18 cellular contexts compared by ENCODE assay signal in the genomic region with DNA sequence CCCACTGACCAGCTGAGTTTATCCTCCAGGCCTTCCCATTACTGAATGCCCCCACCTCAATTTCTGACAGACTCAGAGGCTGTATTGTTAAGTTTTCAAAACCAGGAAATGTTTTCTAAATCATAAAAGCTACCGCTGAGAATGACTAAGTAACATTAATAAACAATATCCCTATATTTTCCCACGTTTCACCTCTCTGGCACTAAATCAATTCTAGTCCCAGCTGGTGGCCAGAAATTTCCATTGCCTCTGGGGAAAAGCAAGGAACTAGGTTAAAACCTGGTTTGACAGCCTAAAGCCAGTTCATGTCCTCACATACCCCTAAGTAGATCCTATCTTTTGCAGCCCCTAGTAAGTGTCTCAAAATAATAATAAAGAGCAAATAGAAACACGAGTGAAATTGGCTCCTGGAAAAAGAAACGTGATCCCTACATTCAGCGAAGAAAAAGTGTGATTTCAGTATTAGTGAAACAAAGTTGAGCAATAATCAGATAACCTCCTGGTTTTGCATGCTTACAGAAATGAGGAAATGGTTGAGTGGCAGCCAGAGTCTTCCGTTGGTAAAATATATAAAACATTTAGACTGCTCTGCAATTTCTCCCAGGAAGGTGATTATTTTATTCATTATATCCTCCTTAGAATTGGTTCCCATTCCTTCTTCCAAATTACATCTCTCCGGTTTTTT.
DNase-seq lines count a peak whose midpoint lies in the region; ATAC-seq and TF ChIP-seq lines count a peak whose summit lies in the region.
"Had no signal": no experiment of that assay in that cellular context is flagged by ENCODE, and none has a peak within 500 bp of the region (broad histone marks: within the 10 kb centered on the region; RNA-seq: fewer than 3 reads in every experiment).

No MANE protein-coding gene starts in this region.

- H3K36me3 Mint-ChIP-seq in endodermal cell (ENCODE audit: low read depth): no peaks in the 10 kb centered on the region
- H3K36me3 Mint-ChIP-seq in progenitor cell of endocrine pancreas (ENCODE audit: insufficient read depth): no peaks in the 10 kb centered on the region
- no peaks in the 10 kb centered on the region for H3K36me3 Mint-ChIP-seq in H9 (ENCODE audit: insufficient read depth in 1 of 3, low read depth in 3 of 3)
- H3K36me3 Mint-ChIP-seq: CD4-positive, alpha-beta memory T cell had no signal

- CTCF ChIA-PET in PC-3 (lab: Charles Lee): interaction anchor here (0.6 kb wide), 1 partner anchor 21 kb away, joined by 3 read pairs; no protein-coding TSS in a partner anchor

- H4K20me1 ChIP-seq in PC-3 (ENCODE audit: low read length) (no peaks in the 10 kb centered on the region), H9 (ENCODE audit: control insufficient read depth, insufficient read depth, insufficient read length) (no peaks in the 10 kb centered on the region)

- H3K27me3 ChIP-seq in PC-3 (ENCODE audit: low read length): peaks cover 17% of the 10 kb centered on the region; the same call in 1 of the 2 replicates
- peaks cover 59% of the 10 kb centered on the region for H3K27me3 ChIP-seq in endodermal cell (ENCODE audit: control insufficient read depth, insufficient read depth, low read length, poor library complexity, severe bottlenecking)
- no peaks in the 10 kb centered on the region for H3K27me3 ChIP-seq in H9 (ENCODE audit: insufficient read depth, low read length)
- H3K27me3 ChIP-seq: heart right ventricle, tibial nerve had no signal

- no peaks in the 10 kb centered on the region for H3K23me2 ChIP-seq in H9 (ENCODE audit: insufficient read length, low read depth, low read length, poor library complexity, severe bottlenecking)

- no peak overlapping the region for H4K8ac ChIP-seq in H9 (replicated peaks; ENCODE audit: insufficient read length, low read depth, low read length)

- H3K27me3 Mint-ChIP-seq in endodermal cell (ENCODE audit: insufficient read depth) (peaks cover 62% of the 10 kb centered on the region), progenitor cell of endocrine pancreas (no peaks in the 10 kb centered on the region), H9 (ENCODE audit: low read depth) (peaks cover 6% of the 10 kb centered on the region)

- no peak overlapping the region for H3K4ac ChIP-seq in H9 (ENCODE audit: low read depth, low read length)

- H3K4me1 Mint-ChIP-seq in endodermal cell (peaks cover 59% of the 10 kb centered on the region), progenitor cell of endocrine pancreas (ENCODE audit: low read depth) (peaks cover 57% of the 10 kb centered on the region), H9 (peaks cover 33 to 36% of the 10 kb centered on the region in 2 experiments)
- H3K4me1 Mint-ChIP-seq: CD4-positive, alpha-beta memory T cell; neural crest cell had no signal

- peak; percentile 53 for DNase-seq in PC-3
- no peak for DNase-seq in endodermal cell
- no peak for DNase-seq in progenitor cell of endocrine pancreas (ENCODE audit: low spot score, unreplicated experiment)
- DNase-seq in H9: no peak
- no peak for DNase-seq in NCI-H345 treated with DMSO at 0.1 percent for 48 hours (lab: John Stamatoyannopoulos, UW; ENCODE audit: unreplicated experiment)
- no peak for DNase-seq in GM13976 (ENCODE audit: low spot score)
- no peak for DNase-seq in erythroblast (lab: John Stamatoyannopoulos, UW)
- DNase-seq: activated CD4-positive, alpha-beta T cell treated with anti-CD3 and anti-CD28 coated beads for 48 hours; activated T-cell treated with anti-CD3 and anti-CD28 coated beads, Interleukin-2, amount 50 U/mL, for 1 hour; CD4-positive, alpha-beta memory T cell; effector CD4-positive, alpha-beta T cell; heart right ventricle; left colon; NCI-H1694 treated with DMSO at 0.1 percent for 48 hours; NCI-H774 had no signal

- H3T11ph ChIP-seq in H9 (ENCODE audit: low read length): no peak overlapping the region

- H3K4me3 Mint-ChIP-seq in endodermal cell: no peak overlapping the region
- H3K4me3 Mint-ChIP-seq in progenitor cell of endocrine pancreas (ENCODE audit: low read depth): no peak overlapping the region
- no peak overlapping the region for H3K4me3 Mint-ChIP-seq in H9
- H3K4me3 Mint-ChIP-seq: CD4-positive, alpha-beta memory T cell; neural crest cell had no signal

- no peaks in the 10 kb centered on the region for H3K79me1 ChIP-seq in H9 (ENCODE audit: insufficient read depth, low read depth, low read length, poor library complexity, severe bottlenecking)

- no peak overlapping the region for H4K91ac ChIP-seq in H9 (ENCODE audit: insufficient read length, low read depth, low read length)

- BruUV-seq in PC-3 (replicated peaks; lab: Mats Ljungman, UMichigan): no TSS peak

- H2BK15ac ChIP-seq in H9 (ENCODE audit: low read depth, low read length): no peak overlapping the region

- no peak overlapping the region for H2BK20ac ChIP-seq in H9 (ENCODE audit: low read depth, low read length, poor library complexity, severe bottlenecking)

- in situ Hi-C loops in GM13976 (cut with MboI; ENCODE audit: low sequenced_read_pairs, unreplicated experiment): no loop called here

- no peak overlapping the region for H2BK5ac ChIP-seq in H9 (ENCODE audit: insufficient read length, low read length)

- H3K27ac Mint-ChIP-seq in endodermal cell (no peak overlapping the region), progenitor cell of endocrine pancreas (peak overlapping the region; percentile 6), H9 (no peak overlapping the region; a peak in 1 of 7 replicates)
- H3K27ac Mint-ChIP-seq: CD4-positive, alpha-beta memory T cell had no signal

- ATAC-seq in PC-3: no peak
- ATAC-seq: left colon had no signal

- H3K9ac ChIP-seq in PC-3 (ENCODE audit: low read length) (no peak overlapping the region), endodermal cell (ENCODE audit: extremely low read depth, low read length, poor library complexity, severe bottlenecking) (no peak overlapping the region), H9 (ENCODE audit: extremely low read depth, insufficient read length, low read length) (no peak overlapping the region)

- no peak overlapping the region for H3K18ac ChIP-seq in H9 (ENCODE audit: insufficient read length, low read depth, low read length)

- no peak for TF ChIP-seq RAD21 in Ishikawa (IDR thresholded peaks at IDR 0.05; ENCODE audit: low read depth)

- no peak overlapping the region for H2BK120ac ChIP-seq in H9 (ENCODE audit: low read depth, low read length, poor library complexity, severe bottlenecking)

- no peak overlapping the region for H3K23ac ChIP-seq in H9 (ENCODE audit: insufficient read length, low read depth, low read length)

- H3K9me3 Mint-ChIP-seq in endodermal cell (no peaks in the 10 kb centered on the region), progenitor cell of endocrine pancreas (ENCODE audit: low read depth) (no peaks in the 10 kb centered on the region), H9 (no peaks in the 10 kb centered on the region)
- H3K9me3 Mint-ChIP-seq: CD4-positive, alpha-beta memory T cell; neural crest cell had no signal

- no peak overlapping the region for H3K56ac ChIP-seq in H9 (ENCODE audit: insufficient read length, low read depth, low read length)

- H3K9me2 ChIP-seq in PC-3 (replicated peaks; ENCODE audit: low read length): no peaks in the 10 kb centered on the region

- H3K4me1 ChIP-seq in PC-3 (ENCODE audit: insufficient read depth, low read length) (peaks cover 10% of the 10 kb centered on the region), endodermal cell (ENCODE audit: control insufficient read depth, insufficient read depth, low read length) (no peaks in the 10 kb centered on the region), H9 (ENCODE audit: insufficient read depth, low read length) (peaks cover 3% of the 10 kb centered on the region; the same call in 1 of the 2 replicates)

- no peak overlapping the region for H2BK12ac ChIP-seq in H9 (ENCODE audit: insufficient read length, low read depth, low read length)

- POLR2A ChIA-PET in PC-3 (lab: Charles Lee; ENCODE audit: unreplicated experiment): no interaction called here

- H3K79me2 ChIP-seq in PC-3 (ENCODE audit: low read length) (no peaks in the 10 kb centered on the region), H9 (ENCODE audit: insufficient read depth, low read length) (no peaks in the 10 kb centered on the region)

- H3K4me3 ChIP-seq in PC-3 (ENCODE audit: low read length) (no peak overlapping the region), endodermal cell (ENCODE audit: low read length) (no peak overlapping the region)
- H3K4me3 ChIP-seq: heart right ventricle, tibial nerve had no signal

- peak; percentile 69; the same call in 1 of the 2 replicates for TF ChIP-seq EP300 in Ishikawa (IDR thresholded peaks at IDR 0.05; ENCODE audit: borderline replicate concordance)

- H2AFZ ChIP-seq in PC-3 (ENCODE audit: low read length) (no peak overlapping the region), H9 (ENCODE audit: low read length) (no peak overlapping the region)

- H3F3A ChIP-seq in PC-3 (ENCODE audit: low read length, unreplicated experiment): no peaks in the 10 kb centered on the region

- TF ChIP-seq CTCF in PC-3 (conservative IDR thresholded peaks at IDR 0.05; ENCODE audit: low read depth, low read length) (no peak), endodermal cell (conservative IDR thresholded peaks at IDR 0.05) (no peak), progenitor cell of endocrine pancreas (IDR thresholded peaks at IDR 0.05; ENCODE audit: unreplicated experiment) (no peak), H9 (conservative IDR thresholded peaks at IDR 0.05) (no peak), GM13976 (IDR thresholded peaks at IDR 0.05; ENCODE audit: borderline replicate concordance, control extremely low read depth, extremely low read depth, insufficient read depth, missing control alignments) (no peak)

- no peak for TF ChIP-seq POLR2A in erythroblast (IDR thresholded peaks at IDR 0.05; ENCODE audit: low read length)

- WGBS in endodermal cell (ENCODE audit: insufficient coverage in 1 of 2, insufficient read length in 1 of 2), 2 experiments: 76 to 79% methylated on average over 6 to 7 of the region's 7 CpGs
- no CpG with 5 or more reads among the region's 7 CpGs for WGBS in H9 (ENCODE audit: extremely low coverage, insufficient read length, low lambda C conversion rate)

- H3K36me3 ChIP-seq in PC-3 (ENCODE audit: low read depth, low read length) (no peaks in the 10 kb centered on the region), endodermal cell (ENCODE audit: control insufficient read depth, insufficient read depth, low read length) (no peaks in the 10 kb centered on the region)
- H3K36me3 ChIP-seq: heart right ventricle, tibial nerve had no signal

- peak overlapping the region; percentile 10; the same call in 1 of the 2 replicates for H3K4me2 ChIP-seq in PC-3 (ENCODE audit: low read length)
- H3K4me2 ChIP-seq in H9 (ENCODE audit: insufficient read depth, insufficient read length, low read length): no peak overlapping the region

- H2AK5ac ChIP-seq in H9 (ENCODE audit: insufficient read length, low read length): no peak overlapping the region

- no peak overlapping the region for H3K27ac ChIP-seq in PC-3 (ENCODE audit: low read length)
- H3K27ac ChIP-seq in endodermal cell (ENCODE audit: low read depth, low read length): peak overlapping the region; percentile 18
- H3K27ac ChIP-seq in H9 (ENCODE audit: insufficient read length, low read depth, low read length): no peak overlapping the region
- H3K27ac ChIP-seq: tibial nerve had no signal

- no peak overlapping the region for H4K5ac ChIP-seq in H9 (ENCODE audit: insufficient read length, low read depth, low read length)

- no peak overlapping the region for H3K14ac ChIP-seq in H9 (ENCODE audit: insufficient read depth, low read length)

- intact Hi-C loops in PC-3 (cut with micrococcal nuclease): no loop called here

- H3K9me3 ChIP-seq in PC-3 (ENCODE audit: low read length) (no peaks in the 10 kb centered on the region), endodermal cell (ENCODE audit: control insufficient read depth, low read length) (no peaks in the 10 kb centered on the region), H9 (ENCODE audit: control insufficient read depth, low read depth, low read length) (no peaks in the 10 kb centered on the region)
- H3K9me3 ChIP-seq: heart right ventricle, tibial nerve had no signal
